8 cellular contexts compared by ENCODE assay signal in genomic region chr14:92651793-92652382, GRCh38.
DNase-seq lines count a peak whose midpoint lies in the region; ATAC-seq and TF ChIP-seq lines count a peak whose summit lies in the region.

No MANE protein-coding gene starts in this region.

- peak in 1 of 2 donors; percentile 21 for TF ChIP-seq EP300 in tibial nerve (IDR thresholded peaks at IDR 0.05)

- 68 to 72% methylated on average over 12 to 23 of the region's 25 CpGs for WGBS in tibial nerve, 2 donors

- H3K36me3 ChIP-seq in tibial nerve: peaks cover 0 to 13% (median 0%) of the 10 kb centered on the region in 3 donors

- DNase-seq in activated T-cell treated with anti-CD3 and anti-CD28 coated beads for 48 hours (ENCODE audit: low read depth) (peak; percentile 46), activated T-cell treated with anti-CD3 and anti-CD28 coated beads for 4 hours (no peak), medulla oblongata (ENCODE audit: extremely low spot score) (peak; percentile 43), tibial nerve (ENCODE audit: low spot score in 2 of 2) (peak; percentile 34 to 43), DMS79 treated with DMSO at 0.1 percent for 48 hours (lab: John Stamatoyannopoulos, UW) (no peak), putamen (ENCODE audit: low spot score) (no peak)
- DNase-seq in activated naive CD4-positive, alpha-beta T cell treated with anti-CD3 and anti-CD28 coated beads for 36 hours: peak; percentile 57

- H3K27ac ChIP-seq in tibial nerve: peak overlapping the region in 3 of 4 donors; percentile 63 to 80 (median 75)

- no peaks in the 10 kb centered on the region for H3K9me3 ChIP-seq in tibial nerve

- H3K9me3 Mint-ChIP-seq in activated naive CD4-positive, alpha-beta T cell treated with anti-CD3 and anti-CD28 coated beads for 36 hours: no peaks in the 10 kb centered on the region

- TF ChIP-seq CTCF in tibial nerve (IDR thresholded peaks at IDR 0.05): no peak

- intact Hi-C loops in activated naive CD4-positive, alpha-beta T cell treated with anti-CD3 and anti-CD28 coated beads for 36 hours (cut with micrococcal nuclease): loop anchor here (1.0 to 10.0 kb wide), 7 partner anchors 16 to 1307 kb away; partner anchors contain the start of genes CPSF2 and NDUFB1

- H3K27me3 ChIP-seq in tibial nerve: no peaks in the 10 kb centered on the region

- H3K27ac Mint-ChIP-seq in activated naive CD4-positive, alpha-beta T cell treated with anti-CD3 and anti-CD28 coated beads for 36 hours: peak overlapping the region; percentile 97

- H3K36me3 Mint-ChIP-seq in activated naive CD4-positive, alpha-beta T cell treated with anti-CD3 and anti-CD28 coated beads for 36 hours (ENCODE audit: low read depth): peaks cover 11% of the 10 kb centered on the region

- ATAC-seq in HG02970 (IDR thresholded peaks at IDR 0.05; ENCODE audit: low FRiP score, unreplicated experiment): no peak

- no peaks in the 10 kb centered on the region for H3K27me3 Mint-ChIP-seq in activated naive CD4-positive, alpha-beta T cell treated with anti-CD3 and anti-CD28 coated beads for 36 hours (ENCODE audit: low read depth)

- H3K4me3 Mint-ChIP-seq in activated naive CD4-positive, alpha-beta T cell treated with anti-CD3 and anti-CD28 coated beads for 36 hours: peak overlapping the region; percentile 93

- peak in 1 of 2 donors; percentile 10 for TF ChIP-seq POLR2A in tibial nerve (IDR thresholded peaks at IDR 0.05)

- CTCF ChIA-PET in activated naive CD4-positive, alpha-beta T cell treated with anti-CD3 and anti-CD28 coated beads for 36 hours (lab: Charles Lee): interaction anchor here (1.0 to 3.0 kb wide), 13 partner anchors 15 to 96 kb away, joined by 3 to 14 read pairs (median 5); no protein-coding TSS in a partner anchor

- H3K4me3 ChIP-seq in tibial nerve: peak overlapping the region; percentile 9 to 46 (median 34)

- peaks cover 76% of the 10 kb centered on the region for H3K4me1 Mint-ChIP-seq in activated naive CD4-positive, alpha-beta T cell treated with anti-CD3 and anti-CD28 coated beads for 36 hours (ENCODE audit: low read depth)

- peaks cover 0 to 41% (median 15%) of the 10 kb centered on the region in 4 donors for H3K4me1 ChIP-seq in tibial nerve

Comparison
In these comparisons a context has a peak if more than half of its experiments do, and no peak if none do; other contexts are left out.
1. DNase-seq: peak in activated T-cell treated with anti-CD3 and anti-CD28 coated beads for 48 hours (single experiment), activated naive CD4-positive, alpha-beta T cell treated with anti-CD3 and anti-CD28 coated beads for 36 hours (single experiment), medulla oblongata (single experiment) and tibial nerve (2 of 2); none in activated T-cell treated with anti-CD3 and anti-CD28 coated beads for 4 hours (single experiment), DMS79 treated with DMSO at 0.1 percent for 48 hours (single experiment) and putamen (single experiment).